17 cellular contexts compared by ENCODE assay signal in genomic region chr1:39657402-39657801, GRCh38. TPM values are rescaled to one million over a fixed set of nuclear protein-coding genes. Genes with fewer than 3 reads are reported as not detected.
DNase-seq lines count a peak whose midpoint lies in the region; ATAC-seq and TF ChIP-seq lines count a peak whose summit lies in the region.
"Had no signal": no experiment of that assay in that cellular context is flagged by ENCODE, and none has a peak within 500 bp of the region (broad histone marks: within the 10 kb centered on the region; RNA-seq: fewer than 3 reads in every experiment).

No MANE protein-coding gene starts in this region.

- H3K27me3 ChIP-seq in SK-N-SH (ENCODE audit: insufficient read depth) (peaks cover 4% of the 10 kb centered on the region; the same call in 1 of the 2 replicates), heart right ventricle (peaks cover 0 to 11% (median 0%) of the 10 kb centered on the region in 7 donors)
- H3K27me3 ChIP-seq: thyroid gland had no signal

- H3K27ac Mint-ChIP-seq in naive thymus-derived CD8-positive, alpha-beta T cell, result peak overlapping the region in 2 of 10 donors; percentile 8 to 80
- H3K27ac Mint-ChIP-seq: CD8-positive, alpha-beta T cell; T-helper 17 cell had no signal

- WGBS in SK-N-SH (ENCODE audit: low lambda C conversion rate), result 75% methylated on average over 3 of the region's 3 CpGs
- WGBS in heart right ventricle, 2 donors, result 83 to 85% methylated on average over 3 of the region's 3 CpGs

- H3K4me1 ChIP-seq in SK-N-SH (ENCODE audit: control insufficient read depth in 1 of 2, insufficient read depth in 2 of 2, low read depth in 1 of 2, low read length in 1 of 2) (peaks cover 0 to 84% of the 10 kb centered on the region in 2 experiments; a peak in 2 of 4 replicates), heart right ventricle (peaks cover 7 to 37% (median 20%) of the 10 kb centered on the region in 9 donors)
- H3K4me1 ChIP-seq: thyroid gland had no signal

- peaks cover 4 to 12% (median 5%) of the 10 kb centered on the region in 4 donors for H3K4me1 Mint-ChIP-seq in naive thymus-derived CD8-positive, alpha-beta T cell

- H4K20me1 ChIP-seq in SK-N-SH (ENCODE audit: insufficient read depth), result no peaks in the 10 kb centered on the region

- CTCF ChIA-PET in SK-N-SH (lab: Yijun Ruan, JAX), result interaction anchor here (0.6 to 15.4 kb wide), 32 partner anchors 8 to 246 kb away, joined by 3 to 459 read pairs (median 6); partner anchors contain the start of genes HPCAL4, NT5C1A and PPIE

- H3K9ac ChIP-seq in SK-N-SH, result no peak overlapping the region

- no peak for ATAC-seq in SK-N-SH treated with all-trans-retinoic acid at 6 μM for 48 hours
- ATAC-seq in heart right ventricle, result no peak
- no peak for ATAC-seq in naive thymus-derived CD8-positive, alpha-beta T cell

- no peak for DNase-seq in SK-N-SH
- peak; percentile 62 for DNase-seq in NCI-H2171 treated with DMSO at 0.1 percent for 48 hours (lab: John Stamatoyannopoulos, UW)
- DNase-seq in fibroblast of the aortic adventitia (ENCODE audit: low read depth), result peak; percentile 21
- no peak for DNase-seq in NCI-H526 (lab: John Stamatoyannopoulos, UW)
- DNase-seq in NCI-H1092 (lab: John Stamatoyannopoulos, UW), result no peak
- DNase-seq in heart right ventricle, result no peak
- no peak for DNase-seq in naive thymus-derived CD8-positive, alpha-beta T cell
- DNase-seq: 8988T had no signal

- POLR2A ChIA-PET in SK-N-SH (lab: Yijun Ruan, JAX), result interaction anchor here (0.8 to 7.5 kb wide), 7 partner anchors 10 to 82 kb away, joined by 3 to 95 read pairs (median 5); partner anchors contain the start of gene NT5C1A
- POLR2A ChIA-PET in naive thymus-derived CD8-positive, alpha-beta T cell (lab: Charles Lee), result no interaction called here

- H3K27me3 Mint-ChIP-seq in naive thymus-derived CD8-positive, alpha-beta T cell, result peaks cover 0 to 10% (median 2%) of the 10 kb centered on the region in 5 donors

- H3F3A ChIP-seq in SK-N-SH (replicated peaks; ENCODE audit: insufficient read depth), result no peaks in the 10 kb centered on the region

- H3K9me2 ChIP-seq in SK-N-SH, result no peaks in the 10 kb centered on the region

- H3K4me3 Mint-ChIP-seq in naive thymus-derived CD8-positive, alpha-beta T cell, result no peak overlapping the region
- H3K4me3 Mint-ChIP-seq: CD8-positive, alpha-beta T cell had no signal

- H3K4me2 ChIP-seq in SK-N-SH, result no peak overlapping the region

- peak overlapping the region; percentile 60; the same call in 1 of the 2 replicates for H2AFZ ChIP-seq in SK-N-SH (ENCODE audit: low read depth)

- H3K9me3 ChIP-seq in SK-N-SH (no peaks in the 10 kb centered on the region), heart right ventricle (no peaks in the 10 kb centered on the region)
- H3K9me3 ChIP-seq: thyroid gland had no signal

- H3K9me3 Mint-ChIP-seq in naive thymus-derived CD8-positive, alpha-beta T cell, result no peaks in the 10 kb centered on the region
- H3K9me3 Mint-ChIP-seq: CD8-positive, alpha-beta T cell had no signal

- no peaks in the 10 kb centered on the region for H3K36me3 Mint-ChIP-seq in naive thymus-derived CD8-positive, alpha-beta T cell
- H3K36me3 Mint-ChIP-seq: CD8-positive, alpha-beta T cell had no signal

- H3K4me3 ChIP-seq in SK-N-SH (ENCODE audit: low read depth in 2 of 2, low read length in 1 of 2) (no peak overlapping the region), fibroblast of the aortic adventitia (ENCODE audit: low read depth, low read length) (no peak overlapping the region), heart right ventricle (no peak overlapping the region)
- H3K4me3 ChIP-seq: thyroid gland had no signal

- intact Hi-C loops in heart right ventricle (cut with DNase I), result loop anchor here in 1 of 10 donors (5.0 kb wide), 1 partner anchor 65 kb away; no protein-coding TSS in a partner anchor

- TF ChIP-seq RAD21 in SK-N-SH (IDR thresholded peaks at IDR 0.05; ENCODE audit: low read length), result no peak

- H3K27ac ChIP-seq in SK-N-SH (ENCODE audit: low read depth in 2 of 2, low read length in 1 of 2) (peak overlapping the region in 1 of 2 experiments; percentile 100; a peak in 3 of 4 replicates), heart right ventricle (no peak overlapping the region)
- H3K27ac ChIP-seq: thyroid gland had no signal

- TF ChIP-seq EP300 in SK-N-SH (IDR thresholded peaks at IDR 0.05; ENCODE audit: borderline replicate concordance in 1 of 2, low read depth in 1 of 2, low read length in 1 of 2), result no peak

- H3K36me3 ChIP-seq in SK-N-SH (replicated peaks in 1 of 2; ENCODE audit: control insufficient read depth in 1 of 2, insufficient read depth in 2 of 2, low read length in 1 of 2) (no peaks in the 10 kb centered on the region), heart right ventricle (peaks cover 0 to 14% (median 0%) of the 10 kb centered on the region in 9 donors)
- H3K36me3 ChIP-seq: thyroid gland had no signal

- no peaks in the 10 kb centered on the region for H3K79me2 ChIP-seq in SK-N-SH (ENCODE audit: insufficient read depth)

- TF ChIP-seq CTCF in SK-N-SH (IDR thresholded peaks at IDR 0.05), result no peak
- TF ChIP-seq CTCF in fibroblast of the aortic adventitia (IDR thresholded peaks at IDR 0.05; ENCODE audit: insufficient read depth, low read length), result no peak
- TF ChIP-seq CTCF in heart right ventricle (IDR thresholded peaks at IDR 0.05), result no peak

TF ChIP-seq in SK-N-SH, 30 proteins besides CTCF, POLR2A, EP300 and RAD21:
- TF ChIP-seq FOSL2 (IDR thresholded peaks at IDR 0.05; ENCODE audit: borderline replicate concordance, low read depth) (0 out of 2 replicates have a peak, but pooled peaks have one; percentile 2), TAF1 (IDR thresholded peaks at IDR 0.05; ENCODE audit: borderline replicate concordance, low read depth, low read length) (no peak), SMC3 (IDR thresholded peaks at IDR 0.05; ENCODE audit: low read depth, low read length) (no peak), RCOR1 (IDR thresholded peaks at IDR 0.05; ENCODE audit: low read length) (no peak), NFIC (IDR thresholded peaks at IDR 0.05; ENCODE audit: borderline replicate concordance) (no peak)

TF ChIP-seq in SK-N-SH treated with all-trans-retinoic acid at 6 μM for 48 hours, 23 proteins besides CTCF, POLR2A, EP300 and RAD21:
- TF ChIP-seq ZNF8 (CRISPR knock-in tag; IDR thresholded peaks at IDR 0.05) (no peak), ZC3H10 (CRISPR knock-in tag; IDR thresholded peaks at IDR 0.05) (no peak), RARB (CRISPR knock-in tag; IDR thresholded peaks at IDR 0.05) (no peak), CSRNP3 (CRISPR knock-in tag; IDR thresholded peaks at IDR 0.05) (no peak), GLIS3 (CRISPR knock-in tag; IDR thresholded peaks at IDR 0.05) (no peak), TCF4 (CRISPR knock-in tag; IDR thresholded peaks at IDR 0.05; ENCODE audit: borderline replicate concordance) (no peak), PPARA (CRISPR knock-in tag; IDR thresholded peaks at IDR 0.05; ENCODE audit: borderline replicate concordance) (no peak)
TF ChIP-seq in SK-N-SH treated with all-trans-retinoic acid at 6 μM for 48 hours: peak in this region for 0.

RNA-seq across cellular contexts. Expression of gene NT5C1A, which starts 14.5 kb away (rescaled TPM):
- 0.12 and 0.73 TPM in 2 replicates for polyA plus RNA-seq in SK-N-SH (2012; rRNA removed)
- 0.26 and 0.60 TPM in 2 replicates for polyA plus RNA-seq in SK-N-SH (2012; cell fraction: cytosol; rRNA removed)
- polyA plus RNA-seq in SK-N-SH (2012; cell fraction: nucleus; rRNA removed), result 0.13 and 1.6 TPM in 2 replicates
- not detected in 2 replicates for total RNA-seq in fibroblast of the aortic adventitia (ENCODE audit: low replicate concordance)
- total RNA-seq in heart right ventricle, result 10 to 100 TPM; 12.1 to 59.2 (median 29.5) TPM
- under 1 TPM; 0.68 to 0.80 TPM for polyA plus RNA-seq in heart right ventricle
- total RNA-seq in naive thymus-derived CD8-positive, alpha-beta T cell, result under 1 TPM; 0.71 to 0.88 TPM
- polyA plus RNA-seq in naive thymus-derived CD8-positive, alpha-beta T cell, result not detected
- total RNA-seq: glomerular endothelial cell had no signal
- polyA plus RNA-seq: mammary epithelial cell, neural cell had no signal

RNA-seq across cellular contexts. Expression of gene HEYL, which starts 18.0 kb away (rescaled TPM):
- polyA plus RNA-seq in SK-N-SH (2012; rRNA removed) (not detected in 2 replicates), heart right ventricle (10 to 100 TPM; 12.8 to 25.1 TPM)
- not detected in 2 replicates for polyA plus RNA-seq in SK-N-SH (2012; cell fraction: cytosol; rRNA removed)
- not detected in 2 replicates for polyA plus RNA-seq in SK-N-SH (2012; cell fraction: nucleus; rRNA removed)
- total RNA-seq in fibroblast of the aortic adventitia (ENCODE audit: low replicate concordance) (not detected in 2 replicates), heart right ventricle (10 to 100 TPM; 11.5 to 27.5 (median 14.3) TPM)
- under 1 TPM in 1 of 2 experiments, not detected in 1; 0.11 TPM for total RNA-seq in naive thymus-derived CD8-positive, alpha-beta T cell
- under 1 TPM in 1 of 3 donors, not detected in 2; 0.30 TPM for polyA plus RNA-seq in naive thymus-derived CD8-positive, alpha-beta T cell
- total RNA-seq: CD8-positive, alpha-beta T cell; mammary epithelial cell had no signal
- polyA plus RNA-seq: neural cell had no signal

RNA-seq across cellular contexts. Expression of gene HPCAL4, which starts 33.8 kb away (rescaled TPM):
- polyA plus RNA-seq in SK-N-SH (2012; rRNA removed) (0.15 and 0.55 TPM in 2 replicates), heart right ventricle (under 1 TPM; 0.39 to 0.51 TPM)
- polyA plus RNA-seq in SK-N-SH (2012; cell fraction: cytosol; rRNA removed), result 0.33 and 0.90 TPM in 2 replicates
- 0.15 and 0.21 TPM in 2 replicates for polyA plus RNA-seq in SK-N-SH (2012; cell fraction: nucleus; rRNA removed)
- total RNA-seq in fibroblast of the aortic adventitia (ENCODE audit: low replicate concordance) (under 0.01 TPM in 1 of 2 replicates, not detected in the other), heart right ventricle (1 to 10 TPM in 1 of 10 donors, under 1 TPM in 9; 0.07 to 3.7 (median 0.19) TPM)
- total RNA-seq in naive thymus-derived CD8-positive, alpha-beta T cell, result 10 to 100 TPM; 31.9 to 32.5 TPM
- 1 to 10 TPM; 2.1 to 4.6 (median 3.9) TPM for polyA plus RNA-seq in naive thymus-derived CD8-positive, alpha-beta T cell
- total RNA-seq: aorta, glomerular endothelial cell, sciatic nerve had no signal
- polyA plus RNA-seq: aorta had no signal

Comparison
In these comparisons a context has a peak if more than half of its experiments do, and no peak if none do; other contexts are left out.
1. DNase-seq: peak in NCI-H2171 treated with DMSO at 0.1 percent for 48 hours (single experiment) and fibroblast of the aortic adventitia (single experiment); none in SK-N-SH (single experiment), NCI-H526 (0 of 2), NCI-H1092 (single experiment), heart right ventricle (0 of 2) and naive thymus-derived CD8-positive, alpha-beta T cell (0 of 10).
2. RNA of gene NT5C1A, which starts 14.5 kb away (total RNA-seq): 12.1 to 59.2 TPM in heart right ventricle; 0.71 to 0.88 TPM in naive thymus-derived CD8-positive, alpha-beta T cell and not detected in fibroblast of the aortic adventitia; every median in the first group is over 4 times any median in the second.
3. RNA of gene HEYL, which starts 18.0 kb away (total RNA-seq): 11.5 to 27.5 TPM in heart right ventricle; 0.11 TPM in naive thymus-derived CD8-positive, alpha-beta T cell and not detected in fibroblast of the aortic adventitia; every median in the first group is over 10 times any median in the second.
4. RNA of gene HPCAL4, which starts 33.8 kb away (total RNA-seq): 31.9 to 32.5 TPM in naive thymus-derived CD8-positive, alpha-beta T cell; 0.07 to 3.7 TPM in heart right ventricle and under 0.01 TPM in fibroblast of the aortic adventitia; every median in the first group is over 4 times any median in the second.